In genomic region chr7:27860800-27861199, GRCh38 we compare ENCODE assay signal across 21 cellular contexts.
"Had no signal": no experiment of that assay in that cellular context is flagged by ENCODE, and none has a peak within 500 bp of the region (broad histone marks: within the 10 kb centered on the region; RNA-seq: fewer than 3 reads in every experiment).

No MANE protein-coding gene starts in this region.

- H3K27me3 Mint-ChIP-seq: naive thymus-derived CD8-positive, alpha-beta T cell had no signal

- H3K36me3 Mint-ChIP-seq: neural progenitor cell had no signal

- DNase-seq: colonic mucosa; dorsolateral prefrontal cortex; effector CD8-positive, alpha-beta T cell; gastrocnemius medialis; heart right ventricle; hypothalamus; kidney glomerular epithelial cell; mesendoderm; naive thymus-derived CD8-positive, alpha-beta T cell; occipital lobe; pancreas; retina; right lobe of liver; stimulated activated CD4-positive, alpha-beta T cell treated with anti-CD3 and anti-CD28 coated beads, Interleukin-15, amount 100 ng/mL, for 24 hours; stimulated activated CD4-positive, alpha-beta T cell treated with anti-CD3 and anti-CD28 coated beads, Interleukin-1b, Interleukin-23, amount 100 ng/mL, for 48 hours; stimulated activated CD4-positive, alpha-beta T cell treated with anti-CD3 and anti-CD28 coated beads, Interleukin-4, amount 100 ng/mL, for 4 hours; stimulated activated naive CD4-positive, alpha-beta T cell treated with Interleukin-2 at 50 U/mL for 16 hours; tibial artery; upper lobe of left lung had no signal

- ATAC-seq: esophagus mucosa; gastrocnemius medialis; heart right ventricle; naive thymus-derived CD8-positive, alpha-beta T cell; pancreas had no signal

- H3K4me3 Mint-ChIP-seq: naive thymus-derived CD8-positive, alpha-beta T cell; neural progenitor cell had no signal

- H3K27ac Mint-ChIP-seq: neural progenitor cell had no signal

- H3K4me1 Mint-ChIP-seq: naive thymus-derived CD8-positive, alpha-beta T cell had no signal
